In the genomic region with DNA sequence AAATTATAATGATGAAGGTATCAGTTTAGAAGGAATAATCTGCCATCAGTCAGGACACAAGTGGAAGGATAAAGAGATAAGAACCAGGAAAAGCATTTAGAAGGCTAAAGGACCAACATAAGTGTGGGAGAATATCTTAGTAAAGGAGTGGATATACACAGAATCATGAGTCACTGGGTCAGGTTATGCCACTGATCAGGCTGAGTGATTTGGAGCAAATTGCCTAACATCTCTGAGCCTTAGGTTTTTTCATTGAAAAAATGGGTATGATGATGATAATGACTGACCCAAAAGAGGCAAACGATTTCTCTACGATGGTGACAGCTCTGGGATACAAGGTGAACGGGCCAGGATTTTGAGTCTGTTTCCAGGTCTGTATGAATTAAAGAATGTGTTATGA, we compare ENCODE assay signal across 24 cellular contexts. TPM values are rescaled to one million over a fixed set of nuclear protein-coding genes. Genes with fewer than 3 reads are reported as not detected.
DNase-seq lines count a peak whose midpoint lies in the region; ATAC-seq, FAIRE-seq and TF ChIP-seq lines count a peak whose summit lies in the region.
"Had no signal": no experiment of that assay in that cellular context is flagged by ENCODE, and none has a peak within 500 bp of the region (broad histone marks: within the 10 kb centered on the region; RNA-seq: fewer than 3 reads in every experiment).

No MANE protein-coding gene starts in this region.

- ATAC-seq in GM21367 (IDR thresholded peaks at IDR 0.05; ENCODE audit: unreplicated experiment) (no peak), left ventricle myocardium superior (no peak), HG03108 (IDR thresholded peaks at IDR 0.05; ENCODE audit: unreplicated experiment) (no peak)

- peak overlapping the region; percentile 73 for H3K27ac Mint-ChIP-seq in activated naive CD4-positive, alpha-beta T cell treated with anti-CD3 and anti-CD28 coated beads, Interleukin-2, amount 50 U/mL, for 24 hours
- no peak overlapping the region for H3K27ac Mint-ChIP-seq in activated naive CD4-positive, alpha-beta T cell treated with anti-CD3 and anti-CD28 coated beads, Interleukin-2, amount 10 ng/mL, durations not matched to agents 7 days and 5 days
- H3K27ac Mint-ChIP-seq in nephron progenitor cell = no peak overlapping the region

- intact Hi-C loops in left ventricle myocardium superior (cut with micrococcal nuclease) = no loop called here

- H3K4me1 Mint-ChIP-seq in activated naive CD4-positive, alpha-beta T cell treated with anti-CD3 and anti-CD28 coated beads, Interleukin-2, amount 50 U/mL, for 24 hours = peaks cover 40% of the 10 kb centered on the region
- peaks cover 25% of the 10 kb centered on the region for H3K4me1 Mint-ChIP-seq in activated naive CD4-positive, alpha-beta T cell treated with anti-CD3 and anti-CD28 coated beads, Interleukin-2, amount 10 ng/mL, durations not matched to agents 7 days and 5 days
- peaks cover 30% of the 10 kb centered on the region for H3K4me1 Mint-ChIP-seq in nephron progenitor cell

- no peak for FAIRE-seq in bronchial epithelial cell (lab: Jason Lieb, UNC)
- FAIRE-seq: GM18507 had no signal

- CTCF ChIA-PET in activated naive CD4-positive, alpha-beta T cell treated with anti-CD3 and anti-CD28 coated beads, Interleukin-2, amount 10 ng/mL, durations not matched to agents 7 days and 5 days (lab: Charles Lee) = no interaction called here

- no peaks in the 10 kb centered on the region for H3K27me3 Mint-ChIP-seq in activated naive CD4-positive, alpha-beta T cell treated with anti-CD3 and anti-CD28 coated beads, Interleukin-2, amount 50 U/mL, for 24 hours
- peaks cover 13% of the 10 kb centered on the region for H3K27me3 Mint-ChIP-seq in activated naive CD4-positive, alpha-beta T cell treated with anti-CD3 and anti-CD28 coated beads, Interleukin-2, amount 10 ng/mL, durations not matched to agents 7 days and 5 days
- H3K27me3 Mint-ChIP-seq in nephron progenitor cell (ENCODE audit: low read depth, poor library complexity) = peaks cover 6% of the 10 kb centered on the region

- DNase-seq in activated naive CD4-positive, alpha-beta T cell treated with anti-CD3 and anti-CD28 coated beads, Interleukin-2, amount 10 ng/mL, durations not matched to agents 7 days and 5 days = no peak
- peak; percentile 42 for DNase-seq in RKO (ENCODE audit: low spot score)
- DNase-seq in bronchial epithelial cell (ENCODE audit: low read depth) = peak; percentile 67
- no peak for DNase-seq in nephron progenitor cell
- no peak for DNase-seq in left ventricle myocardium superior
- DNase-seq: activated CD4-positive, CD25-positive, alpha-beta regulatory T cell treated with anti-CD3 and anti-CD28 coated beads, Interleukin-2, amount 50 U/mL, for 72 hours; amniotic stem cell; C1 segment of cervical spinal cord; DND-41; head of caudate nucleus; HFFc6; kidney glomerular epithelial cell; NCI-H446; sigmoid colon; stimulated activated naive CD4-positive, alpha-beta T cell had no signal

- H3K27me3 ChIP-seq in bronchial epithelial cell (ENCODE audit: control insufficient read depth, insufficient read depth, low read length) = no peaks in the 10 kb centered on the region
- H3K27me3 ChIP-seq: sigmoid colon, vagina had no signal

- H3K36me3 ChIP-seq in bronchial epithelial cell (ENCODE audit: control insufficient read depth, insufficient read depth, low read length) = no peaks in the 10 kb centered on the region
- H3K36me3 ChIP-seq: neutrophil, prostate gland, sigmoid colon, vagina had no signal

- H3K9me3 Mint-ChIP-seq in activated naive CD4-positive, alpha-beta T cell treated with anti-CD3 and anti-CD28 coated beads, Interleukin-2, amount 50 U/mL, for 24 hours = peaks cover 5% of the 10 kb centered on the region
- no peaks in the 10 kb centered on the region for H3K9me3 Mint-ChIP-seq in activated naive CD4-positive, alpha-beta T cell treated with anti-CD3 and anti-CD28 coated beads, Interleukin-2, amount 10 ng/mL, durations not matched to agents 7 days and 5 days
- H3K9me3 Mint-ChIP-seq in nephron progenitor cell = no peaks in the 10 kb centered on the region
- H3K9me3 Mint-ChIP-seq: HFFc6; T-helper 1 cell treated with Interleukin-12 subunit alpha and Interleukin-12 subunit beta and Interleukin-4 antibody, amounts not matched to agents 30 μg/mL and 1 μg/mL, for 36 hours had no signal

- H3K4me3 Mint-ChIP-seq in activated naive CD4-positive, alpha-beta T cell treated with anti-CD3 and anti-CD28 coated beads, Interleukin-2, amount 50 U/mL, for 24 hours = peak overlapping the region; percentile 37
- H3K4me3 Mint-ChIP-seq in activated naive CD4-positive, alpha-beta T cell treated with anti-CD3 and anti-CD28 coated beads, Interleukin-2, amount 10 ng/mL, durations not matched to agents 7 days and 5 days = no peak overlapping the region
- H3K4me3 Mint-ChIP-seq in nephron progenitor cell = peak overlapping the region; percentile 40
- H3K4me3 Mint-ChIP-seq: HFFc6 had no signal

- TF ChIP-seq CTCF in bronchial epithelial cell (IDR thresholded peaks at IDR 0.05; ENCODE audit: insufficient read depth, low read length, severe bottlenecking) (no peak), nephron progenitor cell (IDR thresholded peaks at IDR 0.05) (no peak)

- peaks cover 8% of the 10 kb centered on the region for H3K36me3 Mint-ChIP-seq in activated naive CD4-positive, alpha-beta T cell treated with anti-CD3 and anti-CD28 coated beads, Interleukin-2, amount 50 U/mL, for 24 hours
- H3K36me3 Mint-ChIP-seq in activated naive CD4-positive, alpha-beta T cell treated with anti-CD3 and anti-CD28 coated beads, Interleukin-2, amount 10 ng/mL, durations not matched to agents 7 days and 5 days = peaks cover 2% of the 10 kb centered on the region
- no peaks in the 10 kb centered on the region for H3K36me3 Mint-ChIP-seq in nephron progenitor cell (ENCODE audit: low read depth)

- no peak overlapping the region for H3K4me3 ChIP-seq in bronchial epithelial cell (ENCODE audit: low read depth, low read length)
- H3K4me3 ChIP-seq: lung, prostate gland, sigmoid colon, vagina had no signal

RNA-seq across cellular contexts. Expression of a gene that starts 2.8 kb away (rescaled TPM):
- 40.5 and 41.3 TPM in 2 replicates for total RNA-seq in bronchial epithelial cell
- total RNA-seq in left ventricle myocardium superior = 48.7 TPM

Comparison
In these comparisons a context has a peak if more than half of its experiments do, and no peak if none do; other contexts are left out.
1. DNase-seq: peak in RKO (single experiment) and bronchial epithelial cell (single experiment); none in activated naive CD4-positive, alpha-beta T cell treated with anti-CD3 and anti-CD28 coated beads, Interleukin-2, amount 10 ng/mL, durations not matched to agents 7 days and 5 days (single experiment), nephron progenitor cell (single experiment) and left ventricle myocardium superior (single experiment).